8 cellular contexts compared by ENCODE assay signal in the genomic region with DNA sequence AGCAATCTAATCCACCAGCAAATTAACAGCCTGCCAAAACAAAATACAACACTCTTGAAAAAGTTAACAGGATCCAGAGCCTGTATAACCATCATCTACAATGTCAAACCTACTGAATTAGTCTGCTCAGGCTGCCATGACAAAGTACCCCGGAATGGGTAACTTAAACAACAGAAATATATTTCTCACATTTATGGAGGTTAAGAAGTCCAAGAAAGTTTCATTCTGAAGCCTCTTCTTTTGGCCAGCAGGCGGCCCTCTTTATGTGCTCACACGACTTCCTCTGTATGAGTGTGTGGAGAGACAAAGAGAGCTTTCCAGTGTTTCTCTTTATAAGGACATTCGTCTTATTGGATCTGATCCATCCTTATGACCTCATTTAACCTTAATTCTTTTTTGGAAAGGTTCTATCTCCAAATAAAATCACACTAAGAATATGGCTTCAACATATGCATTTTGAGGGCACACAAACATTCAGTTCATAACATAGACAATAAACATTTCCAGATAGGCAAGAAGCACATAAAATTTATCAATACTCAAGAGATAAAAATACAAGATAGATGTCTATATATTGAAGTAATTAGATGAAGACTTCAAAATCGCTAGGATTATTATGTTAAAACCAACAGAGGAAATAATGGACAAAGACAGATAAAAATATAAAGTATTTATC. TPM values are rescaled to one million over a fixed set of nuclear protein-coding genes. Genes with fewer than 3 reads are reported as not detected.
A peak's percentile ranks its signal among the peaks of the same experiment; 100 is the strongest.
DNase-seq lines count a peak whose midpoint lies in the region; ATAC-seq and TF ChIP-seq lines count a peak whose summit lies in the region.

No MANE protein-coding gene starts in this region.

- in situ Hi-C loops in HAP-1 (cut with MboI; ENCODE audit: low sequenced_read_pairs): no loop called here

- TF ChIP-seq CTCF in mesothelial cell of epicardium (IDR thresholded peaks at IDR 0.05; ENCODE audit: unreplicated experiment): peak; percentile 68

- no peaks in the 10 kb centered on the region for H3K36me3 Mint-ChIP-seq in mesothelial cell of epicardium

- peaks cover 22% of the 10 kb centered on the region for H3K27me3 Mint-ChIP-seq in mesothelial cell of epicardium (ENCODE audit: low read depth)

- no peaks in the 10 kb centered on the region for H3K27me3 ChIP-seq in HAP-1 (ENCODE audit: low read depth)

- H3K4me1 ChIP-seq in HAP-1: no peaks in the 10 kb centered on the region

- no peaks in the 10 kb centered on the region for H3K9me3 ChIP-seq in HAP-1

- H3K27ac Mint-ChIP-seq in mesothelial cell of epicardium: no peak overlapping the region

- no peak overlapping the region for H3K4me3 ChIP-seq in HAP-1

- ATAC-seq in GM19023 (IDR thresholded peaks at IDR 0.05; ENCODE audit: unreplicated experiment) (no peak), GM18870 (IDR thresholded peaks at IDR 0.05; ENCODE audit: unreplicated experiment) (no peak)

- H3K4me1 Mint-ChIP-seq in mesothelial cell of epicardium: peaks cover 5% of the 10 kb centered on the region

- H3K9me3 Mint-ChIP-seq in mesothelial cell of epicardium: no peaks in the 10 kb centered on the region

- no peak overlapping the region for H3K4me3 Mint-ChIP-seq in mesothelial cell of epicardium

- peak; percentile 35 for DNase-seq in NCI-H2227 (lab: John Stamatoyannopoulos, UW; ENCODE audit: unreplicated experiment)
- no peak for DNase-seq in NCI-H2227 treated with DMSO at 0.1 percent for 48 hours (lab: John Stamatoyannopoulos, UW)
- peak; percentile 36 to 42 for DNase-seq in HAP-1 (ENCODE audit: low spot score in 2 of 2)
- DNase-seq in OCI-M1 (lab: John Stamatoyannopoulos, UW): peak; percentile 73
- peak; percentile 3 for DNase-seq in effector CD4-positive, alpha-beta T cell
- no peak for DNase-seq in mesothelial cell of epicardium (ENCODE audit: low spot score in 2 of 2, unreplicated experiment in 2 of 2)

- H3K36me3 ChIP-seq in HAP-1 (replicated peaks): no peaks in the 10 kb centered on the region

RNA-seq across cellular contexts. Expression of a gene that starts 5.9 kb away (rescaled TPM):
- total RNA-seq in mesothelial cell of epicardium: 28.6 to 34.0 TPM (median 33.3 TPM) in 3 replicates

Comparison
In these comparisons a context has a peak if more than half of its experiments do, and no peak if none do; other contexts are left out.
1. DNase-seq: peak in NCI-H2227 (single experiment), HAP-1 (2 of 2), OCI-M1 (single experiment) and effector CD4-positive, alpha-beta T cell (single experiment); none in NCI-H2227 treated with DMSO at 0.1 percent for 48 hours (single experiment) and mesothelial cell of epicardium (0 of 2).